ENCODE assay signal across 23 cellular contexts in genomic region chr9:91036356-91036755, GRCh38.
DNase-seq lines count a peak whose midpoint lies in the region; ATAC-seq and TF ChIP-seq lines count a peak whose summit lies in the region.
"Had no signal": no experiment of that assay in that cellular context is flagged by ENCODE, and none has a peak within 500 bp of the region (broad histone marks: within the 10 kb centered on the region; RNA-seq: fewer than 3 reads in every experiment).

No MANE protein-coding gene starts in this region.

- no peaks in the 10 kb centered on the region for H3K36me3 ChIP-seq in MM.1S (replicated peaks; ENCODE audit: insufficient read depth, low read length)
- no peaks in the 10 kb centered on the region for H3K36me3 ChIP-seq in vagina
- H3K36me3 ChIP-seq: esophagus muscularis mucosa, left ventricle myocardium inferior, MG63, ovary, right atrium auricular region, SJCRH30 had no signal

- no peaks in the 10 kb centered on the region for H3K9me2 ChIP-seq in MM.1S (replicated peaks; ENCODE audit: insufficient read depth, low read length)

- peak overlapping the region; percentile 26; the same call in 1 of the 2 replicates for H3K4me3 ChIP-seq in MM.1S (ENCODE audit: low read length)
- no peak overlapping the region for H3K4me3 ChIP-seq in vagina
- H3K4me3 ChIP-seq: MG63, ovary, right atrium auricular region, SJCRH30 had no signal

- H3K36me3 Mint-ChIP-seq in activated T-cell treated with anti-CD3 and anti-CD28 coated beads, Interleukin-2, amount 50 U/mL, for 72 hours (ENCODE audit: insufficient read depth in 2 of 2) = peaks cover 2 to 3% of the 10 kb centered on the region in 2 donors
- H3K36me3 Mint-ChIP-seq in dendritic cell treated with granulocyte-macrophage colony-stimulating factor and Interleukin-4, amounts not matched to agents 40 ng/mL and 50 ng/mL, for 4 days (ENCODE audit: low read depth) = no peaks in the 10 kb centered on the region
- H3K36me3 Mint-ChIP-seq: CD4-positive, alpha-beta memory T cell; mesothelial cell of epicardium; natural killer cell had no signal

- peaks cover 50% of the 10 kb centered on the region for H3K4me1 ChIP-seq in MM.1S (ENCODE audit: low read length)
- H3K4me1 ChIP-seq in vagina = peaks cover 27% of the 10 kb centered on the region

- peak overlapping the region; percentile 80 for H3K4me2 ChIP-seq in MM.1S (ENCODE audit: low read depth, low read length)

- H3K27me3 ChIP-seq in MM.1S (replicated peaks; ENCODE audit: insufficient read depth, low read length) = no peaks in the 10 kb centered on the region
- H3K27me3 ChIP-seq in vagina = no peaks in the 10 kb centered on the region
- H3K27me3 ChIP-seq: MG63, ovary, right atrium auricular region had no signal

- no peaks in the 10 kb centered on the region for H4K20me1 ChIP-seq in MM.1S (ENCODE audit: insufficient read depth, low read length)

- H3K27me3 Mint-ChIP-seq in activated T-cell treated with anti-CD3 and anti-CD28 coated beads, Interleukin-2, amount 50 U/mL, for 72 hours (ENCODE audit: low read depth) = peaks cover 7% of the 10 kb centered on the region
- peaks cover 24% of the 10 kb centered on the region for H3K27me3 Mint-ChIP-seq in dendritic cell treated with granulocyte-macrophage colony-stimulating factor and Interleukin-4, amounts not matched to agents 40 ng/mL and 50 ng/mL, for 4 days

- no peak for TF ChIP-seq CTCF in MM.1S (IDR thresholded peaks at IDR 0.05; ENCODE audit: low read length)
- TF ChIP-seq CTCF in vagina (IDR thresholded peaks at IDR 0.05) = no peak

- H3K9me3 ChIP-seq in MM.1S (replicated peaks; ENCODE audit: insufficient read depth, low read length) (no peaks in the 10 kb centered on the region), vagina (no peaks in the 10 kb centered on the region)
- H3K9me3 ChIP-seq: esophagus muscularis mucosa, left ventricle myocardium inferior, MG63, ovary, right atrium auricular region, SJCRH30 had no signal

- H3K4me3 Mint-ChIP-seq in activated T-cell treated with anti-CD3 and anti-CD28 coated beads, Interleukin-2, amount 50 U/mL, for 72 hours = peak overlapping the region; percentile 69 to 79
- H3K4me3 Mint-ChIP-seq in dendritic cell treated with granulocyte-macrophage colony-stimulating factor and Interleukin-4, amounts not matched to agents 40 ng/mL and 50 ng/mL, for 4 days = no peak overlapping the region
- H3K4me3 Mint-ChIP-seq: endodermal cell, mesothelial cell of epicardium had no signal

- H3K27ac Mint-ChIP-seq in activated T-cell treated with anti-CD3 and anti-CD28 coated beads, Interleukin-2, amount 50 U/mL, for 72 hours = no peak overlapping the region
- H3K27ac Mint-ChIP-seq in dendritic cell treated with granulocyte-macrophage colony-stimulating factor and Interleukin-4, amounts not matched to agents 40 ng/mL and 50 ng/mL, for 4 days = peak overlapping the region; percentile 52
- H3K27ac Mint-ChIP-seq: activated naive CD4-positive, alpha-beta T cell treated with anti-CD3 and anti-CD28 coated beads for 36 hours; endodermal cell; mesothelial cell of epicardium had no signal

- H2AFZ ChIP-seq in MM.1S (ENCODE audit: low read length) = peak overlapping the region; percentile 36; the same call in 1 of the 2 replicates

- peaks cover 71% of the 10 kb centered on the region for H3K4me1 Mint-ChIP-seq in activated T-cell treated with anti-CD3 and anti-CD28 coated beads, Interleukin-2, amount 50 U/mL, for 72 hours (ENCODE audit: low read depth)
- H3K4me1 Mint-ChIP-seq in dendritic cell treated with granulocyte-macrophage colony-stimulating factor and Interleukin-4, amounts not matched to agents 40 ng/mL and 50 ng/mL, for 4 days (ENCODE audit: low read depth) = peaks cover 51% of the 10 kb centered on the region

- no peaks in the 10 kb centered on the region for H3K79me2 ChIP-seq in MM.1S (ENCODE audit: low read length)

- peak overlapping the region; percentile 100 for H3K27ac ChIP-seq in MM.1S (ENCODE audit: low read length)
- peak overlapping the region; percentile 78 for H3K27ac ChIP-seq in vagina
- H3K27ac ChIP-seq: left ventricle myocardium inferior, ovary, right atrium auricular region, SJCRH30 had no signal

- H3K9ac ChIP-seq in MM.1S (ENCODE audit: low read length) = peak overlapping the region; percentile 91

- H3K9me3 Mint-ChIP-seq in activated T-cell treated with anti-CD3 and anti-CD28 coated beads, Interleukin-2, amount 50 U/mL, for 72 hours = peaks cover 0 to 4% of the 10 kb centered on the region in 2 donors
- H3K9me3 Mint-ChIP-seq in dendritic cell treated with granulocyte-macrophage colony-stimulating factor and Interleukin-4, amounts not matched to agents 40 ng/mL and 50 ng/mL, for 4 days = no peaks in the 10 kb centered on the region
- H3K9me3 Mint-ChIP-seq: activated naive CD4-positive, alpha-beta T cell treated with anti-CD3 and anti-CD28 coated beads for 36 hours; CD4-positive, alpha-beta memory T cell; endodermal cell; mesothelial cell of epicardium; natural killer cell had no signal

- TF ChIP-seq POLR2A in vagina (IDR thresholded peaks at IDR 0.05) = no peak

- intact Hi-C loops in dendritic cell treated with granulocyte-macrophage colony-stimulating factor and Interleukin-4, amounts not matched to agents 40 ng/mL and 50 ng/mL, for 4 days (cut with micrococcal nuclease) = loop anchor here (2.0 to 10.0 kb wide), 4 partner anchors 106 to 688 kb away; no protein-coding TSS in a partner anchor
- intact Hi-C loops in vagina (cut with DNase I) = loop anchor here (5.0 kb wide), 2 partner anchors 156 to 391 kb away; no protein-coding TSS in a partner anchor

- peaks cover 42% of the 10 kb centered on the region for H3F3A ChIP-seq in MM.1S (ENCODE audit: insufficient read depth, low read length)

- no peak for ATAC-seq in activated T-cell treated with anti-CD3 and anti-CD28 coated beads, Interleukin-2, amount 50 U/mL, for 72 hours (replicated peaks in 1 of 2)

- no peak for DNase-seq in activated T-cell treated with anti-CD3 and anti-CD28 coated beads, Interleukin-2, amount 50 U/mL, for 72 hours
- DNase-seq in activated T-cell treated with anti-CD3 and anti-CD28 coated beads for 4 hours (no peak), MM.1S (peak; percentile 12), vagina (ENCODE audit: extremely low spot score in 2 of 2) (no peak), LoVo (ENCODE audit: low spot score) (no peak), DMS114 treated with DMSO at 0.1 percent for 48 hours (lab: John Stamatoyannopoulos, UW; ENCODE audit: unreplicated experiment) (no peak)
- DNase-seq: activated CD4-positive, alpha-beta T cell treated with anti-CD3 and anti-CD28 coated beads for 1 hour; cortex of kidney; DMS153; GF-D8; MG63; NCI-H446 had no signal
